14 cellular contexts compared by ENCODE assay signal in the genomic region with DNA sequence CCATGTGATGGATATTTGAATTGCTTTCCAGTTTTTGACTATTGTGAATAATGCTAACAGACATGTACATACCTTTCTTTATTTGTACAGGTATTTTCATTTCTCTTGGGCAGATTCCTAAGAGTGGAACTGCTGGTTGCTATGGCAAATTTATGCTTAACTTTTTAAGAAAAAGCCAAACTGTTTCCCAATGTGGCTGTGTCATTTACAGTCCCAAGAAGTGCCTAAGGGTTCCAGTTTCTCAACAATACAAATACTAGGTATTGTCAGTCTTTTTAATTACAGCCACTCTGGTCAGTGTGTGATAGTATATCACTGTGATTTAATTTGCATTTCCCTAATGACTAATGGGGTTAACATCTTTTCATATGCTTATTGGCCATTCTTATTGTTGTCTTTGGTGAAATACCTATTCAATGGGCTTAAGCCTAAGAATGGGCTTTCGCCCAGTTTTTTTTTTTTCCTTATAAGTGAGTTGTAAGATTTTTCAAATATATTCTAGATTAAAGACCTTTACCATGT. TPM values are rescaled to one million over a fixed set of nuclear protein-coding genes. Genes with fewer than 3 reads are reported as not detected.
A peak's percentile ranks its signal among the peaks of the same experiment; 100 is the strongest.
DNase-seq lines count a peak whose midpoint lies in the region; ATAC-seq and TF ChIP-seq lines count a peak whose summit lies in the region.
"Had no signal": no experiment of that assay in that cellular context is flagged by ENCODE, and none has a peak within 500 bp of the region (broad histone marks: within the 10 kb centered on the region; RNA-seq: fewer than 3 reads in every experiment).

No MANE protein-coding gene starts in this region.

- BruUV-seq in MCF 10A (replicated peaks; lab: Mats Ljungman, UMichigan): no TSS peak

- no peaks in the 10 kb centered on the region for H3K27me3 ChIP-seq in HUES48 (ENCODE audit: control insufficient read depth, insufficient read depth, low read length)
- no peaks in the 10 kb centered on the region for H3K27me3 ChIP-seq in iPS-20b (ENCODE audit: insufficient read depth, low read length)
- H3K27me3 ChIP-seq in testis: no peaks in the 10 kb centered on the region

- peak overlapping the region; percentile 54 for H3K27ac Mint-ChIP-seq in dendritic cell treated with granulocyte-macrophage colony-stimulating factor and Interleukin-4, amounts not matched to agents 40 ng/mL and 50 ng/mL, for 4 days
- H3K27ac Mint-ChIP-seq in activated T-cell treated with anti-CD3 and anti-CD28 coated beads, Interleukin-2, amount 50 U/mL, for 72 hours: no peak overlapping the region
- H3K27ac Mint-ChIP-seq in MCF 10A (ENCODE audit: low read depth, unreplicated experiment): no peak overlapping the region
- H3K27ac Mint-ChIP-seq: B cell; CD4-positive, alpha-beta memory T cell; IgD-negative memory B cell had no signal

- POLR2A ChIA-PET in MCF 10A (lab: Yijun Ruan, JAX): no interaction called here

- TF ChIP-seq CTCF in testis (IDR thresholded peaks at IDR 0.05): no peak
- no peak for TF ChIP-seq CTCF in MCF 10A (IDR thresholded peaks at IDR 0.05; ENCODE audit: unreplicated experiment)

- H3K36me3 ChIP-seq in HUES48 (ENCODE audit: control insufficient read depth, insufficient read depth, low read length) (no peaks in the 10 kb centered on the region), iPS-20b (ENCODE audit: insufficient read depth, low read depth, low read length) (no peaks in the 10 kb centered on the region), testis (ENCODE audit: low read depth, missing control alignments) (no peaks in the 10 kb centered on the region)

- H3K4me3 ChIP-seq in HUES48 (ENCODE audit: low read depth, low read length) (no peak overlapping the region), iPS-20b (ENCODE audit: low read length) (peak overlapping the region; percentile 27; the same call in 1 of the 2 replicates), testis (no peak overlapping the region)
- H3K4me3 ChIP-seq: GM12878 had no signal

- H3K4me1 ChIP-seq in HUES48 (ENCODE audit: control insufficient read depth, insufficient read depth, low read length): peaks cover 84% of the 10 kb centered on the region
- peaks cover 63% of the 10 kb centered on the region for H3K4me1 ChIP-seq in iPS-20b (ENCODE audit: insufficient read depth, low read length)
- H3K4me1 ChIP-seq in testis: peaks cover 27% of the 10 kb centered on the region

- no peaks in the 10 kb centered on the region for H3K27me3 Mint-ChIP-seq in dendritic cell treated with granulocyte-macrophage colony-stimulating factor and Interleukin-4, amounts not matched to agents 40 ng/mL and 50 ng/mL, for 4 days
- no peaks in the 10 kb centered on the region for H3K27me3 Mint-ChIP-seq in activated T-cell treated with anti-CD3 and anti-CD28 coated beads, Interleukin-2, amount 50 U/mL, for 72 hours (ENCODE audit: low read depth)
- no peaks in the 10 kb centered on the region for H3K27me3 Mint-ChIP-seq in MCF 10A (ENCODE audit: insufficient read depth, unreplicated experiment)
- H3K27me3 Mint-ChIP-seq: B cell; CD4-positive, alpha-beta memory T cell; IgD-negative memory B cell had no signal

- H3K4me3 Mint-ChIP-seq in dendritic cell treated with granulocyte-macrophage colony-stimulating factor and Interleukin-4, amounts not matched to agents 40 ng/mL and 50 ng/mL, for 4 days: no peak overlapping the region
- no peak overlapping the region for H3K4me3 Mint-ChIP-seq in activated T-cell treated with anti-CD3 and anti-CD28 coated beads, Interleukin-2, amount 50 U/mL, for 72 hours
- H3K4me3 Mint-ChIP-seq in MCF 10A (ENCODE audit: unreplicated experiment): no peak overlapping the region
- H3K4me3 Mint-ChIP-seq: B cell; CD4-positive, alpha-beta memory T cell; IgD-negative memory B cell had no signal

- DNase-seq in testis: no peak
- DNase-seq in activated T-cell treated with anti-CD3 and anti-CD28 coated beads, Interleukin-2, amount 50 U/mL, for 72 hours: no peak
- DNase-seq in MCF 10A (ENCODE audit: unreplicated experiment): no peak
- DNase-seq in central memory CD4-positive, alpha-beta T cell: no peak
- DNase-seq: C1 segment of cervical spinal cord; CD4-positive, alpha-beta memory T cell; DMS79 had no signal

- H3K9me3 ChIP-seq in HUES48 (ENCODE audit: control insufficient read depth, insufficient read depth, low read length): no peaks in the 10 kb centered on the region
- H3K9me3 ChIP-seq in iPS-20b (ENCODE audit: insufficient read depth, low read depth, low read length): no peaks in the 10 kb centered on the region
- H3K9me3 ChIP-seq in testis: no peaks in the 10 kb centered on the region

- intact Hi-C loops in dendritic cell treated with granulocyte-macrophage colony-stimulating factor and Interleukin-4, amounts not matched to agents 40 ng/mL and 50 ng/mL, for 4 days (cut with micrococcal nuclease): no loop called here
- intact Hi-C loops in testis (cut with DNase I; ENCODE audit: low total_unique reads) (no loop called here), MCF 10A (cut with micrococcal nuclease) (no loop called here)

- ATAC-seq in activated T-cell treated with anti-CD3 and anti-CD28 coated beads, Interleukin-2, amount 50 U/mL, for 72 hours (replicated peaks in 1 of 2): no peak
- ATAC-seq: GM12878, HCT116 had no signal

- H3K27ac ChIP-seq in HUES48 (ENCODE audit: low read depth, low read length) (peak overlapping the region; percentile 88), iPS-20b (ENCODE audit: low read length) (peak overlapping the region; percentile 6), testis (peak overlapping the region; percentile 26 to 43)

- CTCF ChIA-PET in MCF 10A (lab: Yijun Ruan, JAX): interaction anchor here (0.6 to 6.0 kb wide), 2 partner anchors 10 to 124 kb away, joined by 4 to 36 read pairs; a partner anchor contains a TSS

- no peaks in the 10 kb centered on the region for H3K36me3 Mint-ChIP-seq in dendritic cell treated with granulocyte-macrophage colony-stimulating factor and Interleukin-4, amounts not matched to agents 40 ng/mL and 50 ng/mL, for 4 days (ENCODE audit: low read depth)
- H3K36me3 Mint-ChIP-seq in activated T-cell treated with anti-CD3 and anti-CD28 coated beads, Interleukin-2, amount 50 U/mL, for 72 hours (ENCODE audit: insufficient read depth in 2 of 2): peaks cover 0 to 3% of the 10 kb centered on the region in 2 donors
- no peaks in the 10 kb centered on the region for H3K36me3 Mint-ChIP-seq in MCF 10A (ENCODE audit: insufficient read depth, unreplicated experiment)
- H3K36me3 Mint-ChIP-seq: CD4-positive, alpha-beta memory T cell; IgD-negative memory B cell had no signal

- no peak overlapping the region for H3K9ac ChIP-seq in HUES48 (ENCODE audit: low read depth, low read length)
- no peak overlapping the region for H3K9ac ChIP-seq in iPS-20b (ENCODE audit: low read depth, low read length)

- no peaks in the 10 kb centered on the region for H3K9me3 Mint-ChIP-seq in dendritic cell treated with granulocyte-macrophage colony-stimulating factor and Interleukin-4, amounts not matched to agents 40 ng/mL and 50 ng/mL, for 4 days
- no peaks in the 10 kb centered on the region for H3K9me3 Mint-ChIP-seq in activated T-cell treated with anti-CD3 and anti-CD28 coated beads, Interleukin-2, amount 50 U/mL, for 72 hours
- H3K9me3 Mint-ChIP-seq in MCF 10A (ENCODE audit: unreplicated experiment): no peaks in the 10 kb centered on the region
- H3K9me3 Mint-ChIP-seq: CD4-positive, alpha-beta memory T cell; IgD-negative memory B cell had no signal

- TF ChIP-seq POLR2A in testis (IDR thresholded peaks at IDR 0.05): no peak

- 97% methylated on average over 1 of the region's 1 CpG for WGBS in testis, 2 donors

- H3K4me1 Mint-ChIP-seq in dendritic cell treated with granulocyte-macrophage colony-stimulating factor and Interleukin-4, amounts not matched to agents 40 ng/mL and 50 ng/mL, for 4 days (ENCODE audit: low read depth): peaks cover 56% of the 10 kb centered on the region
- peaks cover 54% of the 10 kb centered on the region for H3K4me1 Mint-ChIP-seq in activated T-cell treated with anti-CD3 and anti-CD28 coated beads, Interleukin-2, amount 50 U/mL, for 72 hours (ENCODE audit: low read depth)
- H3K4me1 Mint-ChIP-seq in MCF 10A (ENCODE audit: insufficient read depth, unreplicated experiment): peaks cover 40% of the 10 kb centered on the region

RNA-seq across cellular contexts. Expression of a gene that starts 10.3 kb away (rescaled TPM):
- total RNA-seq in testis: 100 to 1,000 TPM; 160 to 170 TPM
- polyA plus RNA-seq in testis (ENCODE audit: insufficient read depth, low read depth, low replicate concordance): 82.0 TPM
- total RNA-seq in activated T-cell treated with anti-CD3 and anti-CD28 coated beads, Interleukin-2, amount 50 U/mL, for 72 hours: 10 to 100 TPM; 92.0 to 92.9 TPM
- 54.8 and 65.3 TPM in 2 replicates for total RNA-seq in MCF 10A (2022)

RNA-seq across cellular contexts. Expression of a gene that starts 50.8 kb away (rescaled TPM):
- total RNA-seq in testis (10 to 100 TPM; 43.5 to 60.3 TPM), MCF 10A (2022) (24.0 and 36.8 TPM in 2 replicates)
- 59.5 TPM for polyA plus RNA-seq in testis (ENCODE audit: insufficient read depth, low read depth, low replicate concordance)
- total RNA-seq in activated T-cell treated with anti-CD3 and anti-CD28 coated beads, Interleukin-2, amount 50 U/mL, for 72 hours: 10 to 100 TPM; 81.8 to 82.7 TPM

Comparison
In these comparisons a context has a peak if more than half of its experiments do, and no peak if none do; other contexts are left out.
1. H3K27ac ChIP-seq: peak in every context shown above with its lines; median percentile 88 in HUES48; 34 in testis; 6 in iPS-20b.